In the genomic region with DNA sequence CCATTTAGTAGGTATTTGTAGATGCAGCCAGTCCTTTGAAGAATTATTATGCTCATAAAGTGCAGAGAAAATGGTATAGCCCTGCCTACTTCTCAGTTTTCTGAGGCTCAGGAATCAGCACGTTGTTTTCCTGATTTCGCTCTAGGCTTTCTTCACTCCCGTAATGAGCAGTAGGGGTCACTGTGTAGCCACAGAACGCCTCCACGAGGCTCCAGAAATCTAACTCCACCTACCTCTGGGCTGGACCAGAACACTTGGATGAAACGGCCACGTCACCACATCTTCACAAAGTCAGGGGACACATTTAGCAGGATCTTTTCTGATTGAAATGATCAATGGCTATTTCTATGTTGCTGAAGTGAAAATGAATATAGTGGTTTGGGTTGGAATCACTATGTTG, we compare ENCODE assay signal across 1 cellular context.
A peak's percentile ranks its signal among the peaks of the same experiment; 100 is the strongest.
TF ChIP-seq lines count a peak whose summit lies in the region.

No MANE protein-coding gene starts in this region.

TF ChIP-seq in neural cell, 6 proteins besides CTCF, POLR2A, EP300 and RAD21:
- TF ChIP-seq, protein P1, sequence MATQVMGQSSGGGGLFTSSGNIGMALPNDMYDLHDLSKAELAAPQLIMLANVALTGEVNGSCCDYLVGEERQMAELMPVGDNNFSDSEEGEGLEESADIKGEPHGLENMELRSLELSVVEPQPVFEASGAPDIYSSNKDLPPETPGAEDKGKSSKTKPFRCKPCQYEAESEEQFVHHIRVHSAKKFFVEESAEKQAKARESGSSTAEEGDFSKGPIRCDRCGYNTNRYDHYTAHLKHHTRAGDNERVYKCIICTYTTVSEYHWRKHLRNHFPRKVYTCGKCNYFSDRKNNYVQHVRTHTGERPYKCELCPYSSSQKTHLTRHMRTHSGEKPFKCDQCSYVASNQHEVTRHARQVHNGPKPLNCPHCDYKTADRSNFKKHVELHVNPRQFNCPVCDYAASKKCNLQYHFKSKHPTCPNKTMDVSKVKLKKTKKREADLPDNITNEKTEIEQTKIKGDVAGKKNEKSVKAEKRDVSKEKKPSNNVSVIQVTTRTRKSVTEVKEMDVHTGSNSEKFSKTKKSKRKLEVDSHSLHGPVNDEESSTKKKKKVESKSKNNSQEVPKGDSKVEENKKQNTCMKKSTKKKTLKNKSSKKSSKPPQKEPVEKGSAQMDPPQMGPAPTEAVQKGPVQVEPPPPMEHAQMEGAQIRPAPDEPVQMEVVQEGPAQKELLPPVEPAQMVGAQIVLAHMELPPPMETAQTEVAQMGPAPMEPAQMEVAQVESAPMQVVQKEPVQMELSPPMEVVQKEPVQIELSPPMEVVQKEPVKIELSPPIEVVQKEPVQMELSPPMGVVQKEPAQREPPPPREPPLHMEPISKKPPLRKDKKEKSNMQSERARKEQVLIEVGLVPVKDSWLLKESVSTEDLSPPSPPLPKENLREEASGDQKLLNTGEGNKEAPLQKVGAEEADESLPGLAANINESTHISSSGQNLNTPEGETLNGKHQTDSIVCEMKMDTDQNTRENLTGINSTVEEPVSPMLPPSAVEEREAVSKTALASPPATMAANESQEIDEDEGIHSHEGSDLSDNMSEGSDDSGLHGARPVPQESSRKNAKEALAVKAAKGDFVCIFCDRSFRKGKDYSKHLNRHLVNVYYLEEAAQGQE (IDR thresholded peaks at IDR 0.05; ENCODE audit: borderline replicate concordance) = no peak
- TF ChIP-seq SMC3 (conservative IDR thresholded peaks at IDR 0.05; ENCODE audit: poor library complexity) = peak; percentile 77
